ENCODE assay signal across 9 cellular contexts in the genomic region with DNA sequence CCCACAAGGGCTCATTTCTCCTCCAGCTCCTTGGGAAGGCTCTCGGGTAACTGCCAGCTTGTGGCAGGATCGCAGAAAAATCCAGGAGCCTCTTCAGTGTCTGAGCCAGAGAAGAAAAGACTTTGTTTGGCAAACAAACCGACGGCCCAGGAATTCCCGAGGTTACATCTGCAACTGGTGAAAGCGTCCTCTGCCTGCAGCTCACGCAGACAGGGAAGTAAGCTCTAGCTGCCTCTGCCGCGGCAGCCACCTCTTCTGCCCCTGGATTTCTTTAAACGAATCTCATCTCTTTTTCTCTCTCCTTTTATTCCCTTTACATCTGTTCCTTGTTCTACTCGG. TPM values are rescaled to one million over a fixed set of nuclear protein-coding genes. Genes with fewer than 3 reads are reported as not detected.
DNase-seq lines count a peak whose midpoint lies in the region; ATAC-seq, FAIRE-seq and TF ChIP-seq lines count a peak whose summit lies in the region.
"Had no signal": no experiment of that assay in that cellular context is flagged by ENCODE, and none has a peak within 500 bp of the region (broad histone marks: within the 10 kb centered on the region; RNA-seq: fewer than 3 reads in every experiment).

No MANE protein-coding gene starts in this region.

- TF ChIP-seq EP300 in HepG2 (IDR thresholded peaks at IDR 0.05; ENCODE audit: low read depth in 2 of 2, low read length in 2 of 2), result no peak
- no peak for TF ChIP-seq EP300 in HepG2 (CRISPR knock-in tag; IDR thresholded peaks at IDR 0.05; ENCODE audit: borderline replicate concordance)
- TF ChIP-seq EP300 in transverse colon (IDR thresholded peaks at IDR 0.05; ENCODE audit: low read depth), result no peak

- H3K27ac ChIP-seq in HepG2 (ENCODE audit: extremely low read length, insufficient read depth, low read length) (no peak overlapping the region), transverse colon (peak overlapping the region; percentile 53 to 82 (median 67))

- no peak for TF ChIP-seq POLR2A in HepG2 (IDR thresholded peaks at IDR 0.05; ENCODE audit: insufficient read depth in 1 of 2, low read depth in 2 of 2, low read length in 2 of 2)
- TF ChIP-seq POLR2A in transverse colon (IDR thresholded peaks at IDR 0.05), result no peak

- ATAC-seq in GM21526 (IDR thresholded peaks at IDR 0.05; ENCODE audit: low FRiP score, unreplicated experiment), result peak; percentile 33
- ATAC-seq in HepG2, result peak; percentile 71

- H3K79me2 ChIP-seq in HepG2 (ENCODE audit: insufficient read depth, low read length), result no peaks in the 10 kb centered on the region

- H4K20me1 ChIP-seq in HepG2 (ENCODE audit: insufficient read depth, low read length), result no peaks in the 10 kb centered on the region

- H3K4me1 ChIP-seq in HepG2 (ENCODE audit: insufficient read depth, low read length) (peaks cover 13% of the 10 kb centered on the region), transverse colon (peaks cover 0 to 22% (median 9%) of the 10 kb centered on the region in 4 donors)

- H3K27me3 ChIP-seq in HepG2 (ENCODE audit: control insufficient read depth in 1 of 2, insufficient read depth in 2 of 2, low read length in 2 of 2) (peaks cover under 1 to 8% of the 10 kb centered on the region in 2 experiments; a peak in 4 of 5 replicates), transverse colon (peaks cover 58% of the 10 kb centered on the region)

- no peak overlapping the region for H3K9ac ChIP-seq in HepG2 (ENCODE audit: insufficient read depth, low read depth, low read length)

- CTCF ChIA-PET in GM10248 (lab: Yijun Ruan, JAX), result no interaction called here
- CTCF ChIA-PET in HepG2 (lab: Yijun Ruan, JAX; ENCODE audit: low intra/inter-chr PET ratio, low total read pairs), result no interaction called here

- intact Hi-C loops in HepG2 (cut with micrococcal nuclease; ENCODE audit: unreplicated experiment) (no loop called here), transverse colon (cut with DNase I; ENCODE audit: low total_unique reads) (loop anchor here (5.0 kb wide), 1 partner anchor 74 kb away; no protein-coding TSS in a partner anchor)

- peak overlapping the region; percentile 84 to 94 (median 88) for H3K4me3 Mint-ChIP-seq in brain

- H2AFZ ChIP-seq in HepG2 (ENCODE audit: low read length), result peak overlapping the region; percentile 42

- 1% methylated on average over 6 of the region's 11 CpGs for WGBS in HepG2 (ENCODE audit: low lambda C conversion rate)
- WGBS in transverse colon (ENCODE audit: low coverage in 1 of 2), 2 donors, result 0 to 1% methylated on average over 6 to 11 of the region's 11 CpGs

- H3K4me2 ChIP-seq in HepG2 (ENCODE audit: low read depth, low read length), result peak overlapping the region; percentile 74

- TF ChIP-seq RAD21 in HepG2 (CRISPR knock-in tag; IDR thresholded peaks at IDR 0.05), result no peak

- POLR2A ChIA-PET in GM10248 (lab: Yijun Ruan, JAX) (no interaction called here), HepG2 (lab: Yijun Ruan, JAX) (no interaction called here)

- H3K4me3 ChIP-seq in HepG2 (replicated peaks in 1 of 3; ENCODE audit: insufficient read depth in 1 of 3, low read depth in 2 of 3, low read length in 3 of 3) (peak overlapping the region; percentile 44 to 45 (median 44); a peak in 5 of 6 replicates), transverse colon (peak overlapping the region; percentile 1 to 44 (median 24))

- peaks cover 86% of the 10 kb centered on the region for H3K27me3 Mint-ChIP-seq in brain

- H3K9me3 ChIP-seq in HepG2 (ENCODE audit: low read length), result no peaks in the 10 kb centered on the region
- H3K9me3 ChIP-seq in transverse colon, result no peaks in the 10 kb centered on the region

- DNase-seq in GM10248 (ENCODE audit: extremely low spot score) (peak; percentile 47), Kasumi-1 (lab: John Stamatoyannopoulos, UW) (peak; percentile 24 to 57), HepG2 (ENCODE audit: low spot score) (no peak), transverse colon (peak; percentile 10), NK-92 (lab: John Stamatoyannopoulos, UW; ENCODE audit: unreplicated experiment) (no peak), SHP77 (lab: John Stamatoyannopoulos, UW) (no peak)

- H3K27ac Mint-ChIP-seq in brain, result peak overlapping the region in 4 of 5 experiments; percentile 9 to 78 (median 48)

- TF ChIP-seq CTCF in GM10248 (IDR thresholded peaks at IDR 0.05; ENCODE audit: control extremely low read depth, extremely low read depth, low read depth, missing control alignments) (no peak), brain (conservative IDR thresholded peaks at IDR 0.05) (no peak), HepG2 (CRISPR knock-in tag; IDR thresholded peaks at IDR 0.05) (no peak), transverse colon (IDR thresholded peaks at IDR 0.05) (no peak)

- in situ Hi-C loops in HepG2 (cut with HindIII; ENCODE audit: extremely low pct_ligation_motif_present, low pct_unique_long_range_greater_than_20kb), result no loop called here
- in situ Hi-C loops in transverse colon (cut with MboI; ENCODE audit: low pct_ligation_motif_present in 1 of 4, low pct_unique_long_range_greater_than_20kb in 1 of 4, low sequenced_read_pairs in 3 of 4), result no loop called here

- H3K36me3 ChIP-seq in HepG2 (replicated peaks in 1 of 2; ENCODE audit: control insufficient read depth in 1 of 2, insufficient read depth in 2 of 2, low read length in 2 of 2) (no peaks in the 10 kb centered on the region), transverse colon (no peaks in the 10 kb centered on the region)

- H3K36me3 Mint-ChIP-seq in brain, result no peaks in the 10 kb centered on the region

- no TSS peak for BruUV-seq in HepG2 (replicated peaks; lab: Mats Ljungman, UMichigan)

- FAIRE-seq in HepG2 (lab: Jason Lieb, UNC), result no peak
- FAIRE-seq: TTC549 had no signal

- peaks cover 0 to 9% (median 3%) of the 10 kb centered on the region in 5 experiments for H3K9me3 Mint-ChIP-seq in brain

- peaks cover 11% of the 10 kb centered on the region for H3K4me1 Mint-ChIP-seq in brain

TF ChIP-seq in HepG2, 621 proteins besides CTCF, POLR2A, EP300 and RAD21 (continues in another document):
- no peak for TF ChIP-seq ZNF782 (CRISPR knock-in tag; IDR thresholded peaks at IDR 0.05; ENCODE audit: borderline replicate concordance)

RNA-seq across cellular contexts. Expression of a gene that starts 0.3 kb away (rescaled TPM):
- polyA plus RNA-seq in brain (ENCODE audit: insufficient read depth, low read depth, low replicate concordance) (0.41 TPM), HepG2 (2011; rRNA removed) (0.03 and 0.05 TPM in 2 replicates)
- total RNA-seq in HepG2 (2016; rRNA removed; fragmentation: Illumina TruSeq; extraction: Trizol) (not detected in 2 replicates), transverse colon (10 to 100 TPM in 1 of 4 donors, 1 to 10 TPM in 2, under 1 TPM in 1; 0.60 to 20.6 (median 2.9) TPM)
- total RNA-seq in HepG2 (2016; cell fraction: cytosol; rRNA removed; fragmentation: Illumina TruSeq; extraction: Trizol; ENCODE audit: low read depth), result not detected in 2 replicates
- 0.11 TPM in 1 of 2 replicates, not detected in the other for total RNA-seq in HepG2 (2016; cell fraction: insoluble cytoplasmic fraction; rRNA removed; fragmentation: Illumina TruSeq; extraction: Trizol)
- total RNA-seq in HepG2 (2016; cell fraction: membrane; rRNA removed; fragmentation: Illumina TruSeq; extraction: Trizol), result not detected in 2 replicates
- not detected in 2 replicates for total RNA-seq in HepG2 (2016; cell fraction: nucleus; rRNA removed; fragmentation: Illumina TruSeq; extraction: Trizol)
- 0.04 and 0.09 TPM in 2 replicates for polyA plus RNA-seq in HepG2 (2011; cell fraction: cytosol; rRNA removed)
- 0.16 TPM in 2 replicates for polyA plus RNA-seq in HepG2 (2011; cell fraction: nucleus; rRNA removed)
- polyA plus RNA-seq in HepG2 (2012), result 0.03 and 0.20 TPM in 2 replicates
- polyA plus RNA-seq in HepG2 (2016; cell fraction: cytosol; fragmentation: Illumina TruSeq; extraction: Trizol; ENCODE audit: low read depth), result not detected in 2 replicates
- not detected in 2 replicates for polyA plus RNA-seq in HepG2 (2016; cell fraction: insoluble cytoplasmic fraction; fragmentation: Illumina TruSeq; extraction: Trizol; ENCODE audit: low read depth)
- polyA plus RNA-seq in HepG2 (2016; cell fraction: membrane; fragmentation: Illumina TruSeq; extraction: Trizol; ENCODE audit: low read depth), result not detected in 2 replicates
- polyA plus RNA-seq in HepG2 (2016; cell fraction: nucleus; fragmentation: Illumina TruSeq; extraction: Trizol; ENCODE audit: insufficient read depth, low read depth), result not detected in 2 replicates
- polyA minus RNA-seq in HepG2 (2011; rRNA and poly(A)+ RNA removed; ENCODE audit: low replicate concordance), result 0.24 TPM in 1 of 2 replicates, not detected in the other
- 0.53 TPM in 1 of 2 replicates, not detected in the other for polyA minus RNA-seq in HepG2 (2011; cell fraction: cytosol; rRNA and poly(A)+ RNA removed)
- 0.26 and 0.62 TPM in 2 replicates for polyA minus RNA-seq in HepG2 (2011; cell fraction: nucleus; rRNA and poly(A)+ RNA removed)

RNA-seq across cellular contexts. Expression of a gene that starts 58.9 kb away (rescaled TPM):
- polyA plus RNA-seq in brain (ENCODE audit: insufficient read depth, low read depth, low replicate concordance) (21.8 TPM), HepG2 (2011; rRNA removed) (63.2 and 77.3 TPM in 2 replicates)
- total RNA-seq in HepG2 (2016; rRNA removed; fragmentation: Illumina TruSeq; extraction: Trizol) (110 and 177 TPM in 2 replicates), transverse colon (10 to 100 TPM; 22.5 to 48.2 (median 42.9) TPM)
- total RNA-seq in HepG2 (2016; cell fraction: cytosol; rRNA removed; fragmentation: Illumina TruSeq; extraction: Trizol; ENCODE audit: low read depth), result 15.5 and 18.0 TPM in 2 replicates
- 117 and 184 TPM in 2 replicates for total RNA-seq in HepG2 (2016; cell fraction: insoluble cytoplasmic fraction; rRNA removed; fragmentation: Illumina TruSeq; extraction: Trizol)
- 30.7 and 37.3 TPM in 2 replicates for total RNA-seq in HepG2 (2016; cell fraction: membrane; rRNA removed; fragmentation: Illumina TruSeq; extraction: Trizol)
- 71.1 and 72.1 TPM in 2 replicates for total RNA-seq in HepG2 (2016; cell fraction: nucleus; rRNA removed; fragmentation: Illumina TruSeq; extraction: Trizol)
- 41.6 and 48.8 TPM in 2 replicates for polyA plus RNA-seq in HepG2 (2011; cell fraction: cytosol; rRNA removed)
- polyA plus RNA-seq in HepG2 (2011; cell fraction: nucleus; rRNA removed), result 44.8 and 48.6 TPM in 2 replicates
- 49.6 and 59.5 TPM in 2 replicates for polyA plus RNA-seq in HepG2 (2012)
- 13.7 and 18.4 TPM in 2 replicates for polyA plus RNA-seq in HepG2 (2016; cell fraction: cytosol; fragmentation: Illumina TruSeq; extraction: Trizol; ENCODE audit: low read depth)
- 142 and 150 TPM in 2 replicates for polyA plus RNA-seq in HepG2 (2016; cell fraction: insoluble cytoplasmic fraction; fragmentation: Illumina TruSeq; extraction: Trizol; ENCODE audit: low read depth)
- 18.9 and 20.9 TPM in 2 replicates for polyA plus RNA-seq in HepG2 (2016; cell fraction: membrane; fragmentation: Illumina TruSeq; extraction: Trizol; ENCODE audit: low read depth)
- polyA plus RNA-seq in HepG2 (2016; cell fraction: nucleus; fragmentation: Illumina TruSeq; extraction: Trizol; ENCODE audit: insufficient read depth, low read depth), result 82.5 and 87.2 TPM in 2 replicates
- 54.9 and 71.4 TPM in 2 replicates for polyA minus RNA-seq in HepG2 (2011; rRNA and poly(A)+ RNA removed; ENCODE audit: low replicate concordance)
- polyA minus RNA-seq in HepG2 (2011; cell fraction: cytosol; rRNA and poly(A)+ RNA removed), result 33.8 and 40.5 TPM in 2 replicates
- 50.3 and 76.6 TPM in 2 replicates for polyA minus RNA-seq in HepG2 (2011; cell fraction: nucleus; rRNA and poly(A)+ RNA removed)

Comparison
In these comparisons a context has a peak if more than half of its experiments do, and no peak if none do; other contexts are left out.
1. DNase-seq: peak in GM10248 (single experiment), Kasumi-1 (2 of 2) and transverse colon (single experiment); none in HepG2 (single experiment), NK-92 (single experiment) and SHP77 (0 of 2).